ENCODE assay signal across 1 cellular context in genomic region chr18:60047556-60047955, GRCh38.
TF ChIP-seq lines count a peak whose summit lies in the region.

No MANE protein-coding gene starts in this region.

TF ChIP-seq in endothelial cell of umbilical vein, 7 proteins besides CTCF, POLR2A, EP300 and RAD21 (continued from another document):
- TF ChIP-seq JUN (IDR thresholded peaks at IDR 0.05; ENCODE audit: borderline replicate concordance, insufficient read depth, insufficient read length, low read depth) (no peak), MYC (IDR thresholded peaks at IDR 0.05; ENCODE audit: low read depth, low read length) (no peak)
